Comparison of ENCODE assay signal across 14 cellular contexts in the genomic region with DNA sequence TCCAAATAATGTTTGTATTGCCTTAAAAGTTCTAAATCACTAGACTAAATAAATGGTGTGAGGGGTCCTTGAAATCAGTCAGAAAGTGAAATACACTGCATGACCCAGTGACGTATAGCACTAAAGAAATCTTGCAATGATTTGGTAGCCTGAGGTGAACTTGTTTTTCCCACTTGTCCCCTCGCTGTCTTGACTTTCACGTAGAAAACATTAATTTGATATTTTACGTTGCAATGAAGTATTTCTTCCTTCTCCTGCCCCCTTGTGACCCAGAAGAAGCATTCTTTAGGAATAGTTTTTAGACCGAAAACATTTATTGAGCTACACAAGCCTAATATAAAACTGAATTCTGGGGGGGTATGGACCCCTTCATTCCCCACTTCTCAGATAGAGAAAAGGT. TPM values are rescaled to one million over a fixed set of nuclear protein-coding genes. Genes with fewer than 3 reads are reported as not detected.
DNase-seq lines count a peak whose midpoint lies in the region; ATAC-seq, FAIRE-seq and TF ChIP-seq lines count a peak whose summit lies in the region.
"Had no signal": no experiment of that assay in that cellular context is flagged by ENCODE, and none has a peak within 500 bp of the region (broad histone marks: within the 10 kb centered on the region; RNA-seq: fewer than 3 reads in every experiment).

No MANE protein-coding gene starts in this region.

- TF ChIP-seq CTCF in AG09309 (IDR thresholded peaks at IDR 0.05; ENCODE audit: control insufficient read depth, insufficient read depth, low read depth, low read length, missing control alignments) (peak; percentile 25), HFFc6 (IDR thresholded peaks at IDR 0.05) (peak; percentile 60), K562 (IDR thresholded peaks at IDR 0.05 in 2 of 3, conservative IDR thresholded peaks at IDR 0.05 in 1 of 3; ENCODE audit: insufficient read depth in 2 of 3, low read depth in 1 of 3, low read length in 3 of 3) (peak in 1 of 3 experiments; percentile 44; a peak in 3 of 6 replicates), HepG2 (CRISPR knock-in tag; IDR thresholded peaks at IDR 0.05) (no peak), endothelial cell (IDR thresholded peaks at IDR 0.05; ENCODE audit: unreplicated experiment) (no peak)

- no peak for TF ChIP-seq EP300 in K562 (IDR thresholded peaks at IDR 0.05; ENCODE audit: low read length)
- no peak for TF ChIP-seq EP300 in HepG2 (IDR thresholded peaks at IDR 0.05; ENCODE audit: low read depth in 2 of 2, low read length in 2 of 2)
- no peak for TF ChIP-seq EP300 in HepG2 (CRISPR knock-in tag; IDR thresholded peaks at IDR 0.05; ENCODE audit: borderline replicate concordance)

- no peak overlapping the region for H3K9ac ChIP-seq in K562 (ENCODE audit: insufficient read depth in 1 of 2, low read depth in 2 of 2, low read length in 2 of 2)
- H3K9ac ChIP-seq in HepG2 (ENCODE audit: insufficient read depth, low read depth, low read length): peak overlapping the region; percentile 77

- TF ChIP-seq POLR2A in K562 (conservative IDR thresholded peaks at IDR 0.05): no peak
- no peak for TF ChIP-seq POLR2A in HepG2 (IDR thresholded peaks at IDR 0.05; ENCODE audit: insufficient read depth in 1 of 2, low read depth in 2 of 2, low read length in 2 of 2)

- H3K4me3 Mint-ChIP-seq in HFFc6 (no peak overlapping the region), endothelial cell (ENCODE audit: unreplicated experiment) (no peak overlapping the region)

- H3K4me3 ChIP-seq in AG09309 (ENCODE audit: control insufficient read depth, low read depth, low read length) (no peak overlapping the region), K562 (no peak overlapping the region), HepG2 (replicated peaks in 1 of 3; ENCODE audit: insufficient read depth in 1 of 3, low read depth in 2 of 3, low read length in 3 of 3) (peak overlapping the region; percentile 62 to 99 (median 75))
- H3K4me3 ChIP-seq: esophagus muscularis mucosa had no signal

- TF ChIP-seq RAD21 in K562 (CRISPR knock-in tag; conservative IDR thresholded peaks at IDR 0.05 in 1 of 2, IDR thresholded peaks at IDR 0.05 in 1 of 2) (peak; percentile 25 to 32; a peak in 1 of 4 replicates), HepG2 (CRISPR knock-in tag; IDR thresholded peaks at IDR 0.05) (no peak)

- POLR2A ChIA-PET in K562 (lab: Yijun Ruan, JAX): interaction anchor here (0.8 to 1.2 kb wide), 2 partner anchors 26 to 29 kb away, joined by 3 to 7 read pairs; no protein-coding TSS in a partner anchor
- POLR2A ChIA-PET in HepG2 (lab: Yijun Ruan, JAX): interaction anchor here (1.4 to 11.5 kb wide), 3 partner anchors 17 to 69 kb away, joined by 6 to 121 read pairs (median 11); partner anchors contain the start of genes LIAS and RPL9

- WGBS in K562 (ENCODE audit: insufficient coverage, low coverage, missing lambda C conversion rate): 26% methylated on average over 5 of the region's 5 CpGs
- WGBS in HepG2 (ENCODE audit: low lambda C conversion rate): 2% methylated on average over 5 of the region's 5 CpGs

- H3K4me1 Mint-ChIP-seq in HFFc6 (ENCODE audit: low read depth): 0 out of 2 replicates have a peak, but pooled peaks cover 8% of the 10 kb centered on the region
- H3K4me1 Mint-ChIP-seq in endothelial cell (ENCODE audit: unreplicated experiment): no peaks in the 10 kb centered on the region

- in situ Hi-C loops in K562 (cut with MboI) (no loop called here), HepG2 (cut with HindIII; ENCODE audit: extremely low pct_ligation_motif_present, low pct_unique_long_range_greater_than_20kb) (loop anchor here (10.0 kb wide), 1 partner anchor 46 kb away; the partner anchor contains the start of gene RFC1)

- BruUV-seq in K562 (replicated peaks; lab: Mats Ljungman, UMichigan): no TSS peak
- no TSS peak for BruUV-seq in HepG2 (replicated peaks; lab: Mats Ljungman, UMichigan)

- H2AFZ ChIP-seq in K562 (ENCODE audit: low read depth, low read length) (peak overlapping the region; percentile 26; the same call in 1 of the 2 replicates), HepG2 (ENCODE audit: low read length) (peak overlapping the region; percentile 5)

- H4K20me1 ChIP-seq in K562 (replicated peaks; ENCODE audit: control insufficient read depth, insufficient read depth, low read length) (no peaks in the 10 kb centered on the region), HepG2 (ENCODE audit: insufficient read depth, low read length) (no peaks in the 10 kb centered on the region)

- H3K4me2 ChIP-seq in K562 (ENCODE audit: insufficient read depth, low read length) (no peak overlapping the region), HepG2 (ENCODE audit: low read depth, low read length) (peak overlapping the region; percentile 83)

- no peak for DNase-seq in AG09309 (ENCODE audit: low read depth)
- DNase-seq in HFFc6: no peak
- no peak for DNase-seq in K562 (ENCODE audit: extremely low read depth in 1 of 4, low spot score in 3 of 4)
- no peak for DNase-seq in HepG2 (ENCODE audit: low spot score)
- no peak for DNase-seq in activated CD8-positive, alpha-beta memory T cell treated with anti-CD3 and anti-CD28 coated beads, Interleukin-2, amount 50 U/mL, for 48 hours
- no peak for DNase-seq in NCI-H146 treated with DMSO at 0.1 percent for 48 hours (lab: John Stamatoyannopoulos, UW; ENCODE audit: unreplicated experiment)
- DNase-seq in endothelial cell (ENCODE audit: low spot score): no peak
- no peak for DNase-seq in COR-L47 (lab: John Stamatoyannopoulos, UW)
- DNase-seq: activated CD4-positive, alpha-beta T cell treated with anti-CD3 and anti-CD28 coated beads for 4 hours; NCI-H69; SW 1271 had no signal

- H3K36me3 ChIP-seq in K562 (ENCODE audit: control insufficient read depth, insufficient read depth, low read length): no peaks in the 10 kb centered on the region
- H3K36me3 ChIP-seq in HepG2 (replicated peaks in 1 of 2; ENCODE audit: control insufficient read depth in 1 of 2, insufficient read depth in 2 of 2, low read length in 2 of 2): no peaks in the 10 kb centered on the region
- H3K36me3 ChIP-seq: esophagus muscularis mucosa, neutrophil had no signal

- intact Hi-C loops in K562 (cut with micrococcal nuclease) (no loop called here), HepG2 (cut with micrococcal nuclease; ENCODE audit: unreplicated experiment) (loop anchor here (2.0 to 10.0 kb wide), 2 partner anchors 48 to 226 kb away; partner anchors contain the start of genes LIAS, RPL9 and WDR19)

- H3K4me1 ChIP-seq in K562 (replicated peaks in 1 of 2; ENCODE audit: control insufficient read depth in 2 of 2, insufficient read depth in 2 of 2, low read length in 2 of 2) (no peaks in the 10 kb centered on the region), HepG2 (ENCODE audit: insufficient read depth, low read length) (peaks cover 37% of the 10 kb centered on the region)
- H3K4me1 ChIP-seq: esophagus muscularis mucosa had no signal

- H3K79me2 ChIP-seq in K562 (ENCODE audit: control insufficient read depth, insufficient read depth, low read length) (no peaks in the 10 kb centered on the region), HepG2 (ENCODE audit: insufficient read depth, low read length) (peaks cover 92% of the 10 kb centered on the region)

- H3K27ac ChIP-seq in K562 (ENCODE audit: extremely low read depth, low read depth, low read length) (no peak overlapping the region), HepG2 (ENCODE audit: extremely low read length, insufficient read depth, low read length) (peak overlapping the region; percentile 96)
- H3K27ac ChIP-seq: esophagus muscularis mucosa, neutrophil had no signal

- H3K9me3 Mint-ChIP-seq in HFFc6 (no peaks in the 10 kb centered on the region), endothelial cell (ENCODE audit: unreplicated experiment) (no peaks in the 10 kb centered on the region)

- H3K36me3 Mint-ChIP-seq in HFFc6 (ENCODE audit: low read depth): no peaks in the 10 kb centered on the region
- H3K36me3 Mint-ChIP-seq in endothelial cell (ENCODE audit: low read depth, unreplicated experiment): no peaks in the 10 kb centered on the region

- no peak overlapping the region for H3K27ac Mint-ChIP-seq in HFFc6
- no peak overlapping the region for H3K27ac Mint-ChIP-seq in endothelial cell (ENCODE audit: unreplicated experiment)

- no peak for FAIRE-seq in K562 (lab: Jason Lieb, UNC)
- FAIRE-seq in HepG2 (lab: Jason Lieb, UNC): no peak
- FAIRE-seq: bronchial epithelial cell had no signal

- no peaks in the 10 kb centered on the region for H3K9me1 ChIP-seq in K562 (ENCODE audit: control insufficient read depth, insufficient read depth, low read length)

- peak; percentile 34; the same call in 2 of the 3 replicates for ATAC-seq in K562
- no peak for ATAC-seq in HepG2

- H3K27me3 Mint-ChIP-seq in HFFc6 (ENCODE audit: insufficient read depth) (no peaks in the 10 kb centered on the region), endothelial cell (ENCODE audit: unreplicated experiment) (no peaks in the 10 kb centered on the region)

- CTCF ChIA-PET in K562 (lab: Yijun Ruan, JAX; ENCODE audit: low intra/inter-chr PET ratio): no interaction called here
- CTCF ChIA-PET in HepG2 (lab: Yijun Ruan, JAX; ENCODE audit: low intra/inter-chr PET ratio, low total read pairs): no interaction called here

- H3K27me3 ChIP-seq in K562 (ENCODE audit: control insufficient read depth in 2 of 2, insufficient read depth in 2 of 2, low read length in 2 of 2): no peaks in the 10 kb centered on the region
- no peaks in the 10 kb centered on the region; a peak in 1 of 5 replicates for H3K27me3 ChIP-seq in HepG2 (ENCODE audit: control insufficient read depth in 1 of 2, insufficient read depth in 2 of 2, low read length in 2 of 2)
- H3K27me3 ChIP-seq: neutrophil had no signal

- H3K9me3 ChIP-seq in K562 (replicated peaks; ENCODE audit: control insufficient read depth, insufficient read depth, low read depth, low read length): no peaks in the 10 kb centered on the region
- H3K9me3 ChIP-seq in HepG2 (ENCODE audit: low read length): no peaks in the 10 kb centered on the region
- H3K9me3 ChIP-seq: esophagus muscularis mucosa, neutrophil had no signal

RNA-seq across cellular contexts. Expression of gene KLB, which starts 3.7 kb away (rescaled TPM):
- total RNA-seq in HFFc6 (2021; fragmentation: NEBNext Ultra II Directional; extraction: Animal tissue kit (Norgen Biotek cat#: 25700)): not detected
- total RNA-seq in K562 (2011; cell fraction: chromatin; rRNA removed; ENCODE audit: low replicate concordance): not detected in 2 replicates
- not detected in 2 replicates for total RNA-seq in K562 (2011; cell fraction: nucleolus; rRNA removed)
- total RNA-seq in K562 (2011; cell fraction: nucleoplasm; rRNA removed): not detected in 2 replicates
- total RNA-seq in K562 (2014; rRNA removed) (not detected in 2 replicates), K562 (2014; rRNA removed; fragmentation: Illumina TruSeq; extraction: Trizol) (not detected in 2 replicates), K562 (2015; rRNA removed; fragmentation: Illumina TruSeq; extraction: Trizol) (not detected in 2 replicates), K562 (2021) (0.04 TPM in 1 of 2 replicates, not detected in the other), HepG2 (2016; rRNA removed; fragmentation: Illumina TruSeq; extraction: Trizol) (41.9 and 82.0 TPM in 2 replicates), endothelial cell (ENCODE audit: unreplicated experiment) (not detected)
- polyA plus RNA-seq in K562 (2011; rRNA removed) (not detected in 2 replicates), K562 (2014; fragmentation: Illumina TruSeq; extraction: Trizol) (not detected in 2 replicates), K562 (2014; fragmentation: Nextera tagmentation; extraction: Ambion mirVana) (under 1 TPM; 0.04 to 0.13 TPM), K562 (2014; rRNA removed) (not detected in 2 replicates), HepG2 (2011; rRNA removed) (22.6 and 25.3 TPM in 2 replicates)
- not detected in 2 replicates for polyA plus RNA-seq in K562 (2011; cell fraction: cytosol; rRNA removed)
- not detected in 2 replicates for polyA plus RNA-seq in K562 (2011; cell fraction: nucleus; rRNA removed)
- polyA plus RNA-seq in K562 (2012): 0.04 and 0.05 TPM in 2 replicates
- not detected in 2 replicates for polyA minus RNA-seq in K562 (2011; rRNA and poly(A)+ RNA removed)
- not detected in 2 replicates for polyA minus RNA-seq in K562 (2011; cell fraction: cytosol; rRNA and poly(A)+ RNA removed)
- not detected in 2 replicates for polyA minus RNA-seq in K562 (2011; cell fraction: nucleus; rRNA and poly(A)+ RNA removed)
- 4.8 and 6.1 TPM in 2 replicates for total RNA-seq in HepG2 (2016; cell fraction: cytosol; rRNA removed; fragmentation: Illumina TruSeq; extraction: Trizol; ENCODE audit: low read depth)
- 38.0 and 82.0 TPM in 2 replicates for total RNA-seq in HepG2 (2016; cell fraction: insoluble cytoplasmic fraction; rRNA removed; fragmentation: Illumina TruSeq; extraction: Trizol)
- total RNA-seq in HepG2 (2016; cell fraction: membrane; rRNA removed; fragmentation: Illumina TruSeq; extraction: Trizol): 12.2 and 15.5 TPM in 2 replicates
- total RNA-seq in HepG2 (2016; cell fraction: nucleus; rRNA removed; fragmentation: Illumina TruSeq; extraction: Trizol): 91.7 and 106 TPM in 2 replicates
- 14.6 and 18.2 TPM in 2 replicates for polyA plus RNA-seq in HepG2 (2011; cell fraction: cytosol; rRNA removed)
- polyA plus RNA-seq in HepG2 (2011; cell fraction: nucleus; rRNA removed): 12.6 and 12.7 TPM in 2 replicates
- polyA plus RNA-seq in HepG2 (2012): 28.3 and 43.2 TPM in 2 replicates
- polyA plus RNA-seq in HepG2 (2016; cell fraction: cytosol; fragmentation: Illumina TruSeq; extraction: Trizol; ENCODE audit: low read depth): 2.7 and 3.0 TPM in 2 replicates
- 26.6 and 27.9 TPM in 2 replicates for polyA plus RNA-seq in HepG2 (2016; cell fraction: insoluble cytoplasmic fraction; fragmentation: Illumina TruSeq; extraction: Trizol; ENCODE audit: low read depth)
- 5.6 and 7.1 TPM in 2 replicates for polyA plus RNA-seq in HepG2 (2016; cell fraction: membrane; fragmentation: Illumina TruSeq; extraction: Trizol; ENCODE audit: low read depth)
- 95.1 and 96.3 TPM in 2 replicates for polyA plus RNA-seq in HepG2 (2016; cell fraction: nucleus; fragmentation: Illumina TruSeq; extraction: Trizol; ENCODE audit: insufficient read depth, low read depth)
- 0.02 and 40.4 TPM in 2 replicates for polyA minus RNA-seq in HepG2 (2011; rRNA and poly(A)+ RNA removed; ENCODE audit: low replicate concordance)
- polyA minus RNA-seq in HepG2 (2011; cell fraction: cytosol; rRNA and poly(A)+ RNA removed): 25.4 and 30.9 TPM in 2 replicates
- 19.8 and 25.6 TPM in 2 replicates for polyA minus RNA-seq in HepG2 (2011; cell fraction: nucleus; rRNA and poly(A)+ RNA removed)

RNA-seq across cellular contexts. Expression of gene RFC1, which starts 44.3 kb away (rescaled TPM):
- total RNA-seq in HFFc6 (2021; fragmentation: NEBNext Ultra II Directional; extraction: Animal tissue kit (Norgen Biotek cat#: 25700)): 10 to 100 TPM; 35.1 to 42.7 (median 41.0) TPM
- total RNA-seq in K562 (2011; cell fraction: chromatin; rRNA removed; ENCODE audit: low replicate concordance): 21.2 and 91.2 TPM in 2 replicates
- 13.3 and 22.0 TPM in 2 replicates for total RNA-seq in K562 (2011; cell fraction: nucleolus; rRNA removed)
- total RNA-seq in K562 (2011; cell fraction: nucleoplasm; rRNA removed): 26.6 and 30.7 TPM in 2 replicates
- total RNA-seq in K562 (2014; rRNA removed): 50.9 and 76.3 TPM in 2 replicates
- total RNA-seq in K562 (2014; rRNA removed; fragmentation: Illumina TruSeq; extraction: Trizol): 70.1 and 81.9 TPM in 2 replicates
- total RNA-seq in K562 (2015; rRNA removed; fragmentation: Illumina TruSeq; extraction: Trizol): 71.2 and 72.5 TPM in 2 replicates
- 42.7 and 45.2 TPM in 2 replicates for total RNA-seq in K562 (2021)
- 16.8 and 27.7 TPM in 2 replicates for polyA plus RNA-seq in K562 (2011; rRNA removed)
- 12.6 and 17.7 TPM in 2 replicates for polyA plus RNA-seq in K562 (2011; cell fraction: cytosol; rRNA removed)
- 19.6 and 27.8 TPM in 2 replicates for polyA plus RNA-seq in K562 (2011; cell fraction: nucleus; rRNA removed)
- polyA plus RNA-seq in K562 (2012): 37.2 and 40.9 TPM in 2 replicates
- 82.4 and 85.6 TPM in 2 replicates for polyA plus RNA-seq in K562 (2014; fragmentation: Illumina TruSeq; extraction: Trizol)
- 10 to 100 TPM; 25.2 to 42.3 TPM for polyA plus RNA-seq in K562 (2014; fragmentation: Nextera tagmentation; extraction: Ambion mirVana)
- polyA plus RNA-seq in K562 (2014; rRNA removed): 38.8 and 41.3 TPM in 2 replicates
- polyA minus RNA-seq in K562 (2011; rRNA and poly(A)+ RNA removed): 86.6 and 87.2 TPM in 2 replicates
- 29.2 and 41.1 TPM in 2 replicates for polyA minus RNA-seq in K562 (2011; cell fraction: cytosol; rRNA and poly(A)+ RNA removed)
- polyA minus RNA-seq in K562 (2011; cell fraction: nucleus; rRNA and poly(A)+ RNA removed): 18.3 and 34.5 TPM in 2 replicates
- total RNA-seq in HepG2 (2016; rRNA removed; fragmentation: Illumina TruSeq; extraction: Trizol): 78.8 and 118 TPM in 2 replicates
- total RNA-seq in HepG2 (2016; cell fraction: cytosol; rRNA removed; fragmentation: Illumina TruSeq; extraction: Trizol; ENCODE audit: low read depth): 21.8 and 22.9 TPM in 2 replicates
- total RNA-seq in HepG2 (2016; cell fraction: insoluble cytoplasmic fraction; rRNA removed; fragmentation: Illumina TruSeq; extraction: Trizol): 76.0 and 117 TPM in 2 replicates
- total RNA-seq in HepG2 (2016; cell fraction: membrane; rRNA removed; fragmentation: Illumina TruSeq; extraction: Trizol): 29.8 and 32.6 TPM in 2 replicates
- total RNA-seq in HepG2 (2016; cell fraction: nucleus; rRNA removed; fragmentation: Illumina TruSeq; extraction: Trizol): 76.8 and 78.9 TPM in 2 replicates
- 8.5 and 15.9 TPM in 2 replicates for polyA plus RNA-seq in HepG2 (2011; rRNA removed)
- polyA plus RNA-seq in HepG2 (2011; cell fraction: cytosol; rRNA removed): 14.7 and 19.0 TPM in 2 replicates
- polyA plus RNA-seq in HepG2 (2011; cell fraction: nucleus; rRNA removed): 15.3 and 15.9 TPM in 2 replicates
- 36.0 and 49.9 TPM in 2 replicates for polyA plus RNA-seq in HepG2 (2012)
- 2.5 and 2.6 TPM in 2 replicates for polyA plus RNA-seq in HepG2 (2016; cell fraction: cytosol; fragmentation: Illumina TruSeq; extraction: Trizol; ENCODE audit: low read depth)
- 97.4 and 97.7 TPM in 2 replicates for polyA plus RNA-seq in HepG2 (2016; cell fraction: insoluble cytoplasmic fraction; fragmentation: Illumina TruSeq; extraction: Trizol; ENCODE audit: low read depth)
- polyA plus RNA-seq in HepG2 (2016; cell fraction: membrane; fragmentation: Illumina TruSeq; extraction: Trizol; ENCODE audit: low read depth): 7.6 and 11.5 TPM in 2 replicates
- polyA plus RNA-seq in HepG2 (2016; cell fraction: nucleus; fragmentation: Illumina TruSeq; extraction: Trizol; ENCODE audit: insufficient read depth, low read depth): 67.8 and 70.4 TPM in 2 replicates
- polyA minus RNA-seq in HepG2 (2011; rRNA and poly(A)+ RNA removed; ENCODE audit: low replicate concordance): 29.7 and 32.1 TPM in 2 replicates
- 50.7 and 53.5 TPM in 2 replicates for polyA minus RNA-seq in HepG2 (2011; cell fraction: cytosol; rRNA and poly(A)+ RNA removed)
- 59.6 and 61.7 TPM in 2 replicates for polyA minus RNA-seq in HepG2 (2011; cell fraction: nucleus; rRNA and poly(A)+ RNA removed)
- 47.5 TPM for total RNA-seq in endothelial cell (ENCODE audit: unreplicated experiment)

RNA-seq across cellular contexts. Expression of gene RPL9, which starts 48.3 kb away (rescaled TPM):
- 1,000 to 10,000 TPM; 1,332 to 1,543 (median 1,424) TPM for total RNA-seq in HFFc6 (2021; fragmentation: NEBNext Ultra II Directional; extraction: Animal tissue kit (Norgen Biotek cat#: 25700))
- 442 and 649 TPM in 2 replicates for total RNA-seq in K562 (2011; cell fraction: chromatin; rRNA removed; ENCODE audit: low replicate concordance)
- 436 and 443 TPM in 2 replicates for total RNA-seq in K562 (2011; cell fraction: nucleolus; rRNA removed)
- total RNA-seq in K562 (2011; cell fraction: nucleoplasm; rRNA removed): 704 and 1,109 TPM in 2 replicates
- 2,727 and 5,178 TPM in 2 replicates for total RNA-seq in K562 (2014; rRNA removed)
- 3,033 and 3,406 TPM in 2 replicates for total RNA-seq in K562 (2014; rRNA removed; fragmentation: Illumina TruSeq; extraction: Trizol)
- total RNA-seq in K562 (2015; rRNA removed; fragmentation: Illumina TruSeq; extraction: Trizol): 2,713 and 2,948 TPM in 2 replicates
- total RNA-seq in K562 (2021): 1,925 and 2,195 TPM in 2 replicates
- 2,384 and 2,903 TPM in 2 replicates for polyA plus RNA-seq in K562 (2011; rRNA removed)
- 562 and 2,012 TPM in 2 replicates for polyA plus RNA-seq in K562 (2011; cell fraction: cytosol; rRNA removed)
- 394 and 751 TPM in 2 replicates for polyA plus RNA-seq in K562 (2011; cell fraction: nucleus; rRNA removed)
- polyA plus RNA-seq in K562 (2012): 2,558 and 2,594 TPM in 2 replicates
- polyA plus RNA-seq in K562 (2014; fragmentation: Illumina TruSeq; extraction: Trizol): 2,442 and 3,049 TPM in 2 replicates
- polyA plus RNA-seq in K562 (2014; fragmentation: Nextera tagmentation; extraction: Ambion mirVana): 1,000 to 10,000 TPM; 3,844 to 3,942 TPM
- 3,722 and 4,659 TPM in 2 replicates for polyA plus RNA-seq in K562 (2014; rRNA removed)
- 587 and 768 TPM in 2 replicates for polyA minus RNA-seq in K562 (2011; rRNA and poly(A)+ RNA removed)
- polyA minus RNA-seq in K562 (2011; cell fraction: cytosol; rRNA and poly(A)+ RNA removed): 661 and 764 TPM in 2 replicates
- polyA minus RNA-seq in K562 (2011; cell fraction: nucleus; rRNA and poly(A)+ RNA removed): 289 and 495 TPM in 2 replicates
- total RNA-seq in HepG2 (2016; rRNA removed; fragmentation: Illumina TruSeq; extraction: Trizol): 2,148 and 2,808 TPM in 2 replicates
- total RNA-seq in HepG2 (2016; cell fraction: cytosol; rRNA removed; fragmentation: Illumina TruSeq; extraction: Trizol; ENCODE audit: low read depth): 2,980 and 3,556 TPM in 2 replicates
- total RNA-seq in HepG2 (2016; cell fraction: insoluble cytoplasmic fraction; rRNA removed; fragmentation: Illumina TruSeq; extraction: Trizol): 2,243 and 2,719 TPM in 2 replicates
- total RNA-seq in HepG2 (2016; cell fraction: membrane; rRNA removed; fragmentation: Illumina TruSeq; extraction: Trizol): 4,819 and 5,825 TPM in 2 replicates
- 939 and 947 TPM in 2 replicates for total RNA-seq in HepG2 (2016; cell fraction: nucleus; rRNA removed; fragmentation: Illumina TruSeq; extraction: Trizol)
- polyA plus RNA-seq in HepG2 (2011; rRNA removed): 849 and 993 TPM in 2 replicates
- 1,096 and 1,918 TPM in 2 replicates for polyA plus RNA-seq in HepG2 (2011; cell fraction: cytosol; rRNA removed)
- polyA plus RNA-seq in HepG2 (2011; cell fraction: nucleus; rRNA removed): 226 and 300 TPM in 2 replicates
- 2,363 and 2,846 TPM in 2 replicates for polyA plus RNA-seq in HepG2 (2012)
- polyA plus RNA-seq in HepG2 (2016; cell fraction: cytosol; fragmentation: Illumina TruSeq; extraction: Trizol; ENCODE audit: low read depth): 1,711 and 1,965 TPM in 2 replicates
- polyA plus RNA-seq in HepG2 (2016; cell fraction: insoluble cytoplasmic fraction; fragmentation: Illumina TruSeq; extraction: Trizol; ENCODE audit: low read depth): 1,418 and 1,522 TPM in 2 replicates
- polyA plus RNA-seq in HepG2 (2016; cell fraction: membrane; fragmentation: Illumina TruSeq; extraction: Trizol; ENCODE audit: low read depth): 2,738 and 2,765 TPM in 2 replicates
- polyA plus RNA-seq in HepG2 (2016; cell fraction: nucleus; fragmentation: Illumina TruSeq; extraction: Trizol; ENCODE audit: insufficient read depth, low read depth): 819 and 843 TPM in 2 replicates
- polyA minus RNA-seq in HepG2 (2011; rRNA and poly(A)+ RNA removed; ENCODE audit: low replicate concordance): 55.2 and 89.0 TPM in 2 replicates
- 458 and 550 TPM in 2 replicates for polyA minus RNA-seq in HepG2 (2011; cell fraction: cytosol; rRNA and poly(A)+ RNA removed)
- 350 and 404 TPM in 2 replicates for polyA minus RNA-seq in HepG2 (2011; cell fraction: nucleus; rRNA and poly(A)+ RNA removed)
- 1,562 TPM for total RNA-seq in endothelial cell (ENCODE audit: unreplicated experiment)

RNA-seq across cellular contexts. Expression of gene LIAS, which starts 48.4 kb away (rescaled TPM):
- 1 to 10 TPM; 6.9 to 9.4 (median 8.1) TPM for total RNA-seq in HFFc6 (2021; fragmentation: NEBNext Ultra II Directional; extraction: Animal tissue kit (Norgen Biotek cat#: 25700))
- 47.0 and 100 TPM in 2 replicates for total RNA-seq in K562 (2011; cell fraction: chromatin; rRNA removed; ENCODE audit: low replicate concordance)
- total RNA-seq in K562 (2011; cell fraction: nucleolus; rRNA removed): 33.0 and 33.2 TPM in 2 replicates
- total RNA-seq in K562 (2011; cell fraction: nucleoplasm; rRNA removed): 55.9 and 101 TPM in 2 replicates
- total RNA-seq in K562 (2014; rRNA removed) (21.9 and 23.5 TPM in 2 replicates), K562 (2014; rRNA removed; fragmentation: Illumina TruSeq; extraction: Trizol) (57.1 and 66.9 TPM in 2 replicates), K562 (2015; rRNA removed; fragmentation: Illumina TruSeq; extraction: Trizol) (39.7 and 42.1 TPM in 2 replicates), K562 (2021) (27.4 and 28.1 TPM in 2 replicates), HepG2 (2016; rRNA removed; fragmentation: Illumina TruSeq; extraction: Trizol) (16.6 and 18.3 TPM in 2 replicates), endothelial cell (ENCODE audit: unreplicated experiment) (9.8 TPM)
- polyA plus RNA-seq in K562 (2011; rRNA removed) (39.5 and 50.2 TPM in 2 replicates), K562 (2014; fragmentation: Illumina TruSeq; extraction: Trizol) (45.0 and 49.7 TPM in 2 replicates), K562 (2014; fragmentation: Nextera tagmentation; extraction: Ambion mirVana) (10 to 100 TPM; 40.3 to 56.6 TPM), K562 (2014; rRNA removed) (37.8 and 40.2 TPM in 2 replicates), HepG2 (2011; rRNA removed) (11.4 and 16.0 TPM in 2 replicates)
- polyA plus RNA-seq in K562 (2011; cell fraction: cytosol; rRNA removed): 13.3 and 28.1 TPM in 2 replicates
- 19.3 and 19.6 TPM in 2 replicates for polyA plus RNA-seq in K562 (2011; cell fraction: nucleus; rRNA removed)
- polyA plus RNA-seq in K562 (2012): 24.4 and 35.7 TPM in 2 replicates
- polyA minus RNA-seq in K562 (2011; rRNA and poly(A)+ RNA removed): 44.7 and 45.7 TPM in 2 replicates
- 16.0 and 21.6 TPM in 2 replicates for polyA minus RNA-seq in K562 (2011; cell fraction: cytosol; rRNA and poly(A)+ RNA removed)
- polyA minus RNA-seq in K562 (2011; cell fraction: nucleus; rRNA and poly(A)+ RNA removed): 21.5 and 37.1 TPM in 2 replicates
- 5.2 and 5.6 TPM in 2 replicates for total RNA-seq in HepG2 (2016; cell fraction: cytosol; rRNA removed; fragmentation: Illumina TruSeq; extraction: Trizol; ENCODE audit: low read depth)
- total RNA-seq in HepG2 (2016; cell fraction: insoluble cytoplasmic fraction; rRNA removed; fragmentation: Illumina TruSeq; extraction: Trizol): 15.0 and 16.2 TPM in 2 replicates
- total RNA-seq in HepG2 (2016; cell fraction: membrane; rRNA removed; fragmentation: Illumina TruSeq; extraction: Trizol): 8.9 and 9.9 TPM in 2 replicates
- total RNA-seq in HepG2 (2016; cell fraction: nucleus; rRNA removed; fragmentation: Illumina TruSeq; extraction: Trizol): 14.3 and 14.8 TPM in 2 replicates
- polyA plus RNA-seq in HepG2 (2011; cell fraction: cytosol; rRNA removed): 7.9 and 8.2 TPM in 2 replicates
- 5.6 and 9.5 TPM in 2 replicates for polyA plus RNA-seq in HepG2 (2011; cell fraction: nucleus; rRNA removed)
- 12.1 and 15.8 TPM in 2 replicates for polyA plus RNA-seq in HepG2 (2012)
- 4.1 and 4.2 TPM in 2 replicates for polyA plus RNA-seq in HepG2 (2016; cell fraction: cytosol; fragmentation: Illumina TruSeq; extraction: Trizol; ENCODE audit: low read depth)
- 19.8 and 20.7 TPM in 2 replicates for polyA plus RNA-seq in HepG2 (2016; cell fraction: insoluble cytoplasmic fraction; fragmentation: Illumina TruSeq; extraction: Trizol; ENCODE audit: low read depth)
- polyA plus RNA-seq in HepG2 (2016; cell fraction: membrane; fragmentation: Illumina TruSeq; extraction: Trizol; ENCODE audit: low read depth): 7.1 and 7.2 TPM in 2 replicates
- 29.7 and 30.7 TPM in 2 replicates for polyA plus RNA-seq in HepG2 (2016; cell fraction: nucleus; fragmentation: Illumina TruSeq; extraction: Trizol; ENCODE audit: insufficient read depth, low read depth)
- 1.7 and 4.9 TPM in 2 replicates for polyA minus RNA-seq in HepG2 (2011; rRNA and poly(A)+ RNA removed; ENCODE audit: low replicate concordance)
- polyA minus RNA-seq in HepG2 (2011; cell fraction: cytosol; rRNA and poly(A)+ RNA removed): 4.3 and 5.0 TPM in 2 replicates
- polyA minus RNA-seq in HepG2 (2011; cell fraction: nucleus; rRNA and poly(A)+ RNA removed): 13.9 and 19.6 TPM in 2 replicates

Comparison
In these comparisons a context has a peak if more than half of its experiments do, and no peak if none do; other contexts are left out.
1. H3K4me3 ChIP-seq: peak in HepG2 (3 of 3); none in AG09309 (single experiment) and K562 (single experiment).
2. CTCF ChIP-seq: peak in AG09309 (single experiment) and HFFc6 (single experiment); none in HepG2 (single experiment) and endothelial cell (single experiment).